10 cellular contexts compared by ENCODE assay signal in genomic region chr6:26268659-26269402, GRCh38.
DNase-seq lines count a peak whose midpoint lies in the region; ATAC-seq, FAIRE-seq and TF ChIP-seq lines count a peak whose summit lies in the region.
"Had no signal": no experiment of that assay in that cellular context is flagged by ENCODE, and none has a peak within 500 bp of the region (broad histone marks: within the 10 kb centered on the region; RNA-seq: fewer than 3 reads in every experiment).

No MANE protein-coding gene starts in this region.

- H3K27me3 Mint-ChIP-seq in type B pancreatic cell: no peaks in the 10 kb centered on the region
- H3K27me3 Mint-ChIP-seq: stimulated activated naive CD8-positive, alpha-beta T cell treated with anti-CD3 and anti-CD28 coated beads, Interleukin-15, amount 100 ng/mL, for 72 hours had no signal

- DNase-seq in cardiac muscle cell (ENCODE audit: low read depth in 1 of 2, low spot score in 1 of 2) (peak in 1 of 2 donors; percentile 37), Right ventricle myocardium inferior (ENCODE audit: missing footprints) (no peak), OCI-LY7 (ENCODE audit: low spot score) (peak; percentile 45), endothelial cell of umbilical vein (ENCODE audit: low read depth, low spot score) (no peak), type B pancreatic cell (ENCODE audit: extremely low spot score, unreplicated experiment) (no peak), aorta (no peak), GM19239 (ENCODE audit: insufficient read length, low spot score) (no peak)
- DNase-seq: NCI-H1436 treated with DMSO at 0.1 percent for 48 hours had no signal

- 0 out of 2 replicates have a peak overlapping the region, but pooled peaks have one; percentile 89 for H3K4me2 ChIP-seq in OCI-LY7 (ENCODE audit: low read length)
- peak overlapping the region; percentile 98 for H3K4me2 ChIP-seq in endothelial cell of umbilical vein (ENCODE audit: insufficient read depth, low read length)

- H3K9me1 ChIP-seq in endothelial cell of umbilical vein (replicated peaks; ENCODE audit: control insufficient read depth, extremely low read depth, insufficient read depth, low read length): no peaks in the 10 kb centered on the region

- H3K27ac Mint-ChIP-seq in type B pancreatic cell: peak overlapping the region; percentile 83

- H3K36me3 Mint-ChIP-seq in type B pancreatic cell: no peaks in the 10 kb centered on the region

- H4K20me1 ChIP-seq in OCI-LY7 (ENCODE audit: insufficient read depth, low read length): no peaks in the 10 kb centered on the region
- H4K20me1 ChIP-seq in endothelial cell of umbilical vein (replicated peaks; ENCODE audit: control insufficient read depth, extremely low read depth, insufficient read depth, low read length): no peaks in the 10 kb centered on the region

- no peaks in the 10 kb centered on the region for H3K9me3 ChIP-seq in cardiac muscle cell (ENCODE audit: low read depth)
- H3K9me3 ChIP-seq in OCI-LY7 (ENCODE audit: low read length): no peaks in the 10 kb centered on the region
- no peaks in the 10 kb centered on the region for H3K9me3 ChIP-seq in endothelial cell of umbilical vein (replicated peaks; ENCODE audit: control insufficient read depth, insufficient read depth, low read length)
- no peaks in the 10 kb centered on the region for H3K9me3 ChIP-seq in aorta (ENCODE audit: control insufficient read depth, low read length)

- H3K4me1 Mint-ChIP-seq in type B pancreatic cell (ENCODE audit: unreplicated experiment): peaks cover 13% of the 10 kb centered on the region

- no peaks in the 10 kb centered on the region for H3K9me2 ChIP-seq in OCI-LY7 (ENCODE audit: insufficient read depth, low read length)

- H3K9me3 Mint-ChIP-seq in type B pancreatic cell: no peaks in the 10 kb centered on the region
- H3K9me3 Mint-ChIP-seq: stimulated activated naive CD8-positive, alpha-beta T cell treated with anti-CD3 and anti-CD28 coated beads, Interleukin-15, amount 100 ng/mL, for 72 hours had no signal

- TF ChIP-seq CTCF in cardiac muscle cell (IDR thresholded peaks at IDR 0.05; ENCODE audit: low read depth, low read length) (no peak), OCI-LY7 (conservative IDR thresholded peaks at IDR 0.05; ENCODE audit: low read length) (no peak), endothelial cell of umbilical vein (IDR thresholded peaks at IDR 0.05; ENCODE audit: extremely low read depth in 1 of 2, insufficient read depth in 1 of 2, low read depth in 1 of 2, low read length in 2 of 2) (no peak), type B pancreatic cell (conservative IDR thresholded peaks at IDR 0.05) (no peak)

- 86% methylated on average over 19 of the region's 19 CpGs for WGBS in aorta, 2 donors

- BruUV-seq in OCI-LY7 (replicated peaks; lab: Mats Ljungman, UMichigan) (no TSS peak), endothelial cell of umbilical vein (replicated peaks; lab: Mats Ljungman, UMichigan) (no TSS peak)

- POLR2A ChIA-PET in OCI-LY7 (lab: Charles Lee) (interaction anchor here (0.7 to 13.0 kb wide), 19 partner anchors 9 to 1602 kb away, joined by 3 to 307 read pairs (median 17); a partner anchor contains a TSS), endothelial cell of umbilical vein (lab: Charles Lee) (interaction anchor here (0.8 to 7.3 kb wide), 3 partner anchors 11 to 73 kb away, joined by 4 to 60 read pairs (median 4); a partner anchor contains a TSS)

- H3K27me3 ChIP-seq in cardiac muscle cell: no peaks in the 10 kb centered on the region
- no peaks in the 10 kb centered on the region for H3K27me3 ChIP-seq in endothelial cell of umbilical vein (ENCODE audit: control insufficient read depth in 2 of 2, insufficient read depth in 2 of 2, low read length in 2 of 2)
- H3K27me3 ChIP-seq in aorta (ENCODE audit: control insufficient read depth in 1 of 2, insufficient read depth in 2 of 2, low read length in 1 of 2): no peaks in the 10 kb centered on the region

- H2AFZ ChIP-seq in OCI-LY7 (ENCODE audit: low read length) (no peak overlapping the region), endothelial cell of umbilical vein (ENCODE audit: low read depth, low read length) (no peak overlapping the region)

- H3K79me2 ChIP-seq in OCI-LY7 (ENCODE audit: insufficient read depth, low read depth, low read length): no peaks in the 10 kb centered on the region
- no peaks in the 10 kb centered on the region for H3K79me2 ChIP-seq in endothelial cell of umbilical vein (ENCODE audit: control insufficient read depth, insufficient read depth, low read length)

- H3K4me3 Mint-ChIP-seq in type B pancreatic cell: peak overlapping the region; percentile 63
- H3K4me3 Mint-ChIP-seq: stimulated activated naive CD8-positive, alpha-beta T cell treated with anti-CD3 and anti-CD28 coated beads, Interleukin-15, amount 100 ng/mL, for 72 hours had no signal

- CTCF ChIA-PET in OCI-LY7 (lab: Charles Lee; ENCODE audit: unreplicated experiment): interaction anchor here (0.6 kb wide), 1 partner anchor 9 kb away, joined by 3 read pairs; no protein-coding TSS in a partner anchor
- CTCF ChIA-PET in endothelial cell of umbilical vein (lab: Charles Lee): interaction anchor here (3.0 kb wide), 1 partner anchor 12 kb away, joined by 29 read pairs; no protein-coding TSS in a partner anchor

- H3K27ac ChIP-seq in cardiac muscle cell (no peak overlapping the region), OCI-LY7 (ENCODE audit: low read depth, low read length, poor library complexity, severe bottlenecking) (peak overlapping the region; percentile 99), endothelial cell of umbilical vein (ENCODE audit: insufficient read depth, low read depth, low read length) (no peak overlapping the region), aorta (ENCODE audit: low read depth in 1 of 2, low read length in 2 of 2) (no peak overlapping the region)

- FAIRE-seq in endothelial cell of umbilical vein (lab: Jason Lieb, UNC): no peak
- no peak for FAIRE-seq in GM19239 (lab: Jason Lieb, UNC)

- H3K4me1 ChIP-seq in cardiac muscle cell (ENCODE audit: low read depth) (peaks cover 15% of the 10 kb centered on the region), OCI-LY7 (ENCODE audit: insufficient read depth, low read length, poor library complexity, severe bottlenecking) (peaks cover 21% of the 10 kb centered on the region), endothelial cell of umbilical vein (ENCODE audit: control insufficient read depth, extremely low read depth, insufficient read depth, low read length) (peaks cover 19% of the 10 kb centered on the region), aorta (ENCODE audit: control insufficient read depth in 1 of 2, insufficient read depth in 2 of 2, low read length in 2 of 2) (no peaks in the 10 kb centered on the region)

- intact Hi-C loops in Right ventricle myocardium inferior (cut with DNase I) (no loop called here), OCI-LY7 (cut with micrococcal nuclease; ENCODE audit: unreplicated experiment) (loop anchor here (1.0 kb wide), 1 partner anchor 94 kb away; no protein-coding TSS in a partner anchor), endothelial cell of umbilical vein (cut with micrococcal nuclease) (no loop called here), aorta (cut with DNase I) (no loop called here)

- no peak overlapping the region for H3K9ac ChIP-seq in endothelial cell of umbilical vein (replicated peaks; ENCODE audit: extremely low read depth, insufficient read depth, low read length)

- ATAC-seq in Right ventricle myocardium inferior (no peak), GM18520 (IDR thresholded peaks at IDR 0.05; ENCODE audit: unreplicated experiment) (no peak), aorta (ENCODE audit: low FRiP score) (no peak)
- ATAC-seq: stimulated activated naive CD8-positive, alpha-beta T cell treated with anti-CD3 and anti-CD28 coated beads, Interleukin-15, amount 100 ng/mL, for 72 hours had no signal

- dilution Hi-C loops in endothelial cell of umbilical vein (cut with MboI; ENCODE audit: extremely low pct_ligation_motif_present, low sequenced_read_pairs): no loop called here

- H3K4me3 ChIP-seq in cardiac muscle cell (peak overlapping the region; percentile 32), OCI-LY7 (ENCODE audit: low read depth, low read length, poor library complexity, severe bottlenecking) (peak overlapping the region; percentile 87), endothelial cell of umbilical vein (replicated peaks in 1 of 3; ENCODE audit: insufficient read depth in 1 of 3, low read depth in 1 of 3, low read length in 3 of 3) (no peak overlapping the region), aorta (ENCODE audit: low read length in 2 of 2) (no peak overlapping the region)

- TF ChIP-seq POLR2A in endothelial cell of umbilical vein (IDR thresholded peaks at IDR 0.05; ENCODE audit: low read depth, low read length): no peak

- no peaks in the 10 kb centered on the region for H3K36me3 ChIP-seq in cardiac muscle cell
- H3K36me3 ChIP-seq in OCI-LY7 (ENCODE audit: insufficient read depth, low read length): no peaks in the 10 kb centered on the region
- no peaks in the 10 kb centered on the region for H3K36me3 ChIP-seq in endothelial cell of umbilical vein (ENCODE audit: control insufficient read depth in 2 of 2, extremely low read depth in 1 of 2, insufficient read depth in 2 of 2, low read length in 2 of 2)
- H3K36me3 ChIP-seq in aorta (ENCODE audit: control insufficient read depth in 1 of 2, insufficient read depth in 2 of 2, low read length in 1 of 2): no peaks in the 10 kb centered on the region

TF ChIP-seq in endothelial cell of umbilical vein, 7 proteins besides CTCF, POLR2A, EP300 and RAD21:
- TF ChIP-seq POLR2AphosphoS5 (IDR thresholded peaks at IDR 0.05; ENCODE audit: insufficient read depth, low read depth, low read length) (no peak), JUN (IDR thresholded peaks at IDR 0.05; ENCODE audit: borderline replicate concordance, insufficient read depth, insufficient read length, low read depth) (no peak), EZH2 (IDR thresholded peaks at IDR 0.05; ENCODE audit: borderline replicate concordance, low read depth, low read length, severe bottlenecking) (no peak), FOS (IDR thresholded peaks at IDR 0.05; ENCODE audit: borderline replicate concordance, insufficient read depth, low read length) (no peak), GATA2 (IDR thresholded peaks at IDR 0.05; ENCODE audit: insufficient read depth, insufficient read length, low read depth, low read length) (no peak)
TF ChIP-seq in endothelial cell of umbilical vein: peak in this region for 0.

Comparison
In these comparisons a context has a peak if more than half of its experiments do, and no peak if none do; other contexts are left out.
1. H3K4me3 ChIP-seq: peak in cardiac muscle cell (single experiment) and OCI-LY7 (single experiment); none in endothelial cell of umbilical vein (0 of 3) and aorta (0 of 2).